Comparison of ENCODE assay signal across 8 cellular contexts in genomic region chr7:130486963-130487324, GRCh38. TPM values are rescaled to one million over a fixed set of nuclear protein-coding genes. Genes with fewer than 3 reads are reported as not detected.
DNase-seq lines count a peak whose midpoint lies in the region; ATAC-seq lines count a peak whose summit lies in the region.

No MANE protein-coding gene starts in this region.

- peak overlapping the region; percentile 69 for H3K27ac ChIP-seq in subcutaneous abdominal adipose tissue (ENCODE audit: low read depth, low read length)

- intact Hi-C loops in activated CD4-positive, alpha-beta T cell treated with anti-CD3 and anti-CD28 coated beads, Interleukin-2, amount 10 ng/mL, durations not matched to agents 24 days and 14 days (cut with micrococcal nuclease) = loop anchor here (1.0 to 10.0 kb wide), 4 partner anchors 212 to 417 kb away; partner anchors contain the start of genes KLF14 and KLHDC10

- DNase-seq in activated CD4-positive, alpha-beta T cell treated with anti-CD3 and anti-CD28 coated beads, Interleukin-2, amount 10 ng/mL, durations not matched to agents 24 days and 14 days = no peak
- DNase-seq in activated CD4-positive, alpha-beta T cell treated with anti-CD3 and anti-CD28 coated beads for 4 hours = no peak
- DNase-seq in immature natural killer cell (no peak), HAP-1 (ENCODE audit: low spot score in 2 of 2) (no peak)

- H3K27me3 Mint-ChIP-seq in activated CD4-positive, alpha-beta T cell treated with anti-CD3 and anti-CD28 coated beads, Interleukin-2, amount 10 ng/mL, durations not matched to agents 24 days and 14 days = peaks cover 70% of the 10 kb centered on the region
- H3K27me3 Mint-ChIP-seq in activated T-helper 17 cell treated with anti-CD3 and anti-CD28 coated beads, Interleukin-2, amount 50 U/mL, for 72 hours = peaks cover 37% of the 10 kb centered on the region
- H3K27me3 Mint-ChIP-seq in immature natural killer cell (ENCODE audit: low read depth in 3 of 3) = peaks cover 11 to 31% (median 15%) of the 10 kb centered on the region in 3 donors

- peaks cover 23% of the 10 kb centered on the region for H3K4me1 Mint-ChIP-seq in activated CD4-positive, alpha-beta T cell treated with anti-CD3 and anti-CD28 coated beads, Interleukin-2, amount 10 ng/mL, durations not matched to agents 24 days and 14 days
- H3K4me1 Mint-ChIP-seq in activated T-helper 17 cell treated with anti-CD3 and anti-CD28 coated beads, Interleukin-2, amount 50 U/mL, for 72 hours = peaks cover 9% of the 10 kb centered on the region
- H3K4me1 Mint-ChIP-seq in immature natural killer cell = peaks cover 26 to 32% of the 10 kb centered on the region in 2 donors

- H3K4me3 Mint-ChIP-seq in activated CD4-positive, alpha-beta T cell treated with anti-CD3 and anti-CD28 coated beads, Interleukin-2, amount 10 ng/mL, durations not matched to agents 24 days and 14 days = peak overlapping the region; percentile 81
- peak overlapping the region; percentile 77 for H3K4me3 Mint-ChIP-seq in activated T-helper 17 cell treated with anti-CD3 and anti-CD28 coated beads, Interleukin-2, amount 50 U/mL, for 72 hours
- peak overlapping the region; percentile 77 to 91 (median 85) for H3K4me3 Mint-ChIP-seq in immature natural killer cell

- H3K27ac Mint-ChIP-seq in activated CD4-positive, alpha-beta T cell treated with anti-CD3 and anti-CD28 coated beads, Interleukin-2, amount 10 ng/mL, durations not matched to agents 24 days and 14 days = no peak overlapping the region
- no peak overlapping the region for H3K27ac Mint-ChIP-seq in activated T-helper 17 cell treated with anti-CD3 and anti-CD28 coated beads, Interleukin-2, amount 50 U/mL, for 72 hours
- no peak overlapping the region for H3K27ac Mint-ChIP-seq in immature natural killer cell

- in situ Hi-C loops in HAP-1 (cut with MboI; ENCODE audit: low sequenced_read_pairs) = no loop called here

- H3K9ac ChIP-seq in subcutaneous abdominal adipose tissue (ENCODE audit: low read length in 5 of 5) = peak overlapping the region in 3 of 5 donors; percentile 56 to 72 (median 71)

- H3K36me3 Mint-ChIP-seq in activated CD4-positive, alpha-beta T cell treated with anti-CD3 and anti-CD28 coated beads, Interleukin-2, amount 10 ng/mL, durations not matched to agents 24 days and 14 days (ENCODE audit: low read depth) = no peaks in the 10 kb centered on the region
- no peaks in the 10 kb centered on the region for H3K36me3 Mint-ChIP-seq in activated T-helper 17 cell treated with anti-CD3 and anti-CD28 coated beads, Interleukin-2, amount 50 U/mL, for 72 hours (ENCODE audit: low read depth)
- H3K36me3 Mint-ChIP-seq in immature natural killer cell = no peaks in the 10 kb centered on the region

- H3K36me3 ChIP-seq in subcutaneous abdominal adipose tissue (ENCODE audit: control insufficient read depth in 5 of 5, insufficient read depth in 5 of 5, low read length in 5 of 5) (no peaks in the 10 kb centered on the region), HAP-1 (replicated peaks) (no peaks in the 10 kb centered on the region)

- no peaks in the 10 kb centered on the region for H3K9me3 Mint-ChIP-seq in activated CD4-positive, alpha-beta T cell treated with anti-CD3 and anti-CD28 coated beads, Interleukin-2, amount 10 ng/mL, durations not matched to agents 24 days and 14 days
- H3K9me3 Mint-ChIP-seq in activated T-helper 17 cell treated with anti-CD3 and anti-CD28 coated beads, Interleukin-2, amount 50 U/mL, for 72 hours = no peaks in the 10 kb centered on the region
- no peaks in the 10 kb centered on the region for H3K9me3 Mint-ChIP-seq in immature natural killer cell

- no peak for ATAC-seq in activated T-helper 17 cell treated with anti-CD3 and anti-CD28 coated beads, Interleukin-2, amount 50 U/mL, for 72 hours (replicated peaks)
- no peak for ATAC-seq in GM21786 (IDR thresholded peaks at IDR 0.05; ENCODE audit: unreplicated experiment)
- ATAC-seq in HG03135 (IDR thresholded peaks at IDR 0.05; ENCODE audit: unreplicated experiment) = no peak

- H3K4me3 ChIP-seq in subcutaneous abdominal adipose tissue (ENCODE audit: low read depth in 1 of 5, low read length in 5 of 5) (peak overlapping the region in 4 of 5 donors; percentile 62 to 74 (median 72)), HAP-1 (no peak overlapping the region)

- H3K9me3 ChIP-seq in subcutaneous abdominal adipose tissue (ENCODE audit: control insufficient read depth in 5 of 5, low read length in 5 of 5) (no peaks in the 10 kb centered on the region), HAP-1 (no peaks in the 10 kb centered on the region)

- peaks cover 4 to 49% (median 35%) of the 10 kb centered on the region in 5 donors for H3K4me1 ChIP-seq in subcutaneous abdominal adipose tissue (ENCODE audit: control insufficient read depth in 5 of 5, insufficient read depth in 5 of 5, low read length in 5 of 5)
- peaks cover 6% of the 10 kb centered on the region for H3K4me1 ChIP-seq in HAP-1

- H3K27me3 ChIP-seq in subcutaneous abdominal adipose tissue (ENCODE audit: control insufficient read depth in 5 of 5, insufficient read depth in 4 of 5, low read length in 5 of 5) (no peaks in the 10 kb centered on the region), HAP-1 (ENCODE audit: low read depth) (peaks cover 4% of the 10 kb centered on the region)

RNA-seq across cellular contexts. Expression of gene MEST, which starts 4.9 kb away (rescaled TPM):
- total RNA-seq in activated CD4-positive, alpha-beta T cell treated with anti-CD3 and anti-CD28 coated beads, Interleukin-2, amount 10 ng/mL, durations not matched to agents 24 days and 14 days = 4.1 and 5.8 TPM in 2 replicates
- total RNA-seq in activated T-helper 17 cell treated with anti-CD3 and anti-CD28 coated beads, Interleukin-2, amount 50 U/mL, for 72 hours = 1 to 10 TPM in 1 of 2 donors, under 1 TPM in 1; 0.99 to 1.5 TPM
- polyA plus RNA-seq in immature natural killer cell = 10 to 100 TPM in 1 of 3 donors, 1 to 10 TPM in 1, under 1 TPM in 1; 0.53 to 12.9 (median 3.0) TPM

RNA-seq across cellular contexts. Expression of gene CEP41, which starts 46.1 kb away (rescaled TPM):
- 14.3 and 16.7 TPM in 2 replicates for total RNA-seq in activated CD4-positive, alpha-beta T cell treated with anti-CD3 and anti-CD28 coated beads, Interleukin-2, amount 10 ng/mL, durations not matched to agents 24 days and 14 days
- total RNA-seq in activated T-helper 17 cell treated with anti-CD3 and anti-CD28 coated beads, Interleukin-2, amount 50 U/mL, for 72 hours = 10 to 100 TPM in 1 of 2 donors, 1 to 10 TPM in 1; 8.3 to 14.0 TPM
- 10 to 100 TPM; 17.9 to 22.4 (median 20.8) TPM for polyA plus RNA-seq in immature natural killer cell
